In the genomic region with DNA sequence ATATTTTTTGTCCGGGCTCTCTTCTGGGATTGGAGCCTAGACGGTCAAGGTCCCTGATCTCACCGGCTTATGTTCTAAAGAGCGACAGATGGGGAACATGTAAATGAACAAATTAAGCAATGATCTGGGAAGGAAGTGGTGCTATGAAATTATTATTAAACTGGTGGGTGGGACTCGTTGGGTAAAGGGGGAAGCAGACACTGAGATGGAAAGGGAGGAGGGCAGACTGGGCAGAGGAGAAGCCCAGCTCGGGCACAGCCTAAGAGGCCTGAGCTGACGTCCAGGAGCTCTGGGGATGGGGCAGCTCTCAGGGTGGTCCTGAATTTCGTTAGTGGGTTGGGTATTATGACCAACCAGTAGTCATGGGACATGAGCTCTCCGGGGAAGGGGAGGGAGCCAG, we compare ENCODE assay signal across 1 cellular context.
TF ChIP-seq lines count a peak whose summit lies in the region.

No MANE protein-coding gene starts in this region.

TF ChIP-seq in HepG2, 621 proteins besides CTCF, POLR2A, EP300 and RAD21 (continued from another document):
- no peak for TF ChIP-seq ZNF558 (CRISPR knock-in tag; IDR thresholded peaks at IDR 0.05; ENCODE audit: borderline replicate concordance)
- no peak for TF ChIP-seq ZNF484 (CRISPR knock-in tag; IDR thresholded peaks at IDR 0.05; ENCODE audit: borderline replicate concordance, low read depth)
- TF ChIP-seq SMC3 (IDR thresholded peaks at IDR 0.05; ENCODE audit: low read length), result no peak
- no peak for TF ChIP-seq DMAP1 (CRISPR knock-in tag; IDR thresholded peaks at IDR 0.05)
- TF ChIP-seq TCF7L2 (IDR thresholded peaks at IDR 0.05; ENCODE audit: low read depth, low read length), result no peak
